In genomic region chr18:13039806-13040205, GRCh38 we compare ENCODE assay signal across 25 cellular contexts. TPM values are rescaled to one million over a fixed set of nuclear protein-coding genes. Genes with fewer than 3 reads are reported as not detected.
A peak's percentile ranks its signal among the peaks of the same experiment; 100 is the strongest.
DNase-seq lines count a peak whose midpoint lies in the region; ATAC-seq and TF ChIP-seq lines count a peak whose summit lies in the region.
"Had no signal": no experiment of that assay in that cellular context is flagged by ENCODE, and none has a peak within 500 bp of the region (broad histone marks: within the 10 kb centered on the region; RNA-seq: fewer than 3 reads in every experiment).

No MANE protein-coding gene starts in this region.

- no peaks in the 10 kb centered on the region for H3K27me3 ChIP-seq in CD8-positive, alpha-beta T cell (ENCODE audit: insufficient read depth, low read length)
- no peaks in the 10 kb centered on the region for H3K27me3 ChIP-seq in neuronal stem cell (ENCODE audit: control insufficient read depth in 3 of 3, insufficient read depth in 3 of 3, low read depth in 1 of 3, low read length in 3 of 3)

- CTCF ChIA-PET in CD8-positive, alpha-beta T cell (lab: Charles Lee): no interaction called here

- no peak overlapping the region for H3K9ac ChIP-seq in neuronal stem cell (ENCODE audit: low read depth, low read length, poor library complexity)

- H3K4me3 Mint-ChIP-seq in CD8-positive, alpha-beta T cell: no peak overlapping the region
- H3K4me3 Mint-ChIP-seq: B cell, GM23338, H9, HFFc6, IgD-negative memory B cell had no signal

- H2BK15ac ChIP-seq in neuronal stem cell (ENCODE audit: low read length): no peak overlapping the region

- no peak overlapping the region for H2AFZ ChIP-seq in neuronal stem cell (ENCODE audit: low read length)
- H2AFZ ChIP-seq: GM23338 had no signal

- no peaks in the 10 kb centered on the region for H3K4me1 ChIP-seq in CD8-positive, alpha-beta T cell (ENCODE audit: insufficient read depth, low read length)
- no peaks in the 10 kb centered on the region for H3K4me1 ChIP-seq in neuronal stem cell (ENCODE audit: control insufficient read depth in 2 of 2, insufficient read depth in 1 of 2, low read depth in 1 of 2, low read length in 2 of 2)

- no peak overlapping the region for H4K91ac ChIP-seq in neuronal stem cell (ENCODE audit: low read depth, low read length, poor library complexity)

- peak overlapping the region; percentile 63 for H3K27ac Mint-ChIP-seq in CD8-positive, alpha-beta T cell
- H3K27ac Mint-ChIP-seq: B cell, GM23338, HFFc6, IgD-negative memory B cell had no signal

- H2BK12ac ChIP-seq in neuronal stem cell (ENCODE audit: low read length): no peak overlapping the region

- peaks cover 75% of the 10 kb centered on the region for H3K36me3 Mint-ChIP-seq in CD8-positive, alpha-beta T cell

- H2BK5ac ChIP-seq in neuronal stem cell (ENCODE audit: low read length): no peak overlapping the region

- H4K8ac ChIP-seq in neuronal stem cell (ENCODE audit: low read depth, low read length): no peak overlapping the region

- WGBS in neuronal stem cell (ENCODE audit: extremely low coverage in 2 of 2, insufficient read length in 2 of 2, insufficient replicate concordance in 1 of 2), 2 donors: 100% methylated on average over 1 of the region's 1 CpG; no CpG with 5 or more reads in 1 of the 2 donors

- in situ Hi-C loops in KBM-7 (cut with MboI; ENCODE audit: low pct_unique_long_range_greater_than_20kb, low sequenced_read_pairs): no loop called here

- TF ChIP-seq CTCF in CD8-positive, alpha-beta T cell (IDR thresholded peaks at IDR 0.05): no peak

- no peak overlapping the region for H3K27ac ChIP-seq in CD8-positive, alpha-beta T cell (ENCODE audit: low read depth, low read length)
- H3K27ac ChIP-seq in neuronal stem cell (replicated peaks; ENCODE audit: low read length): no peak overlapping the region
- H3K27ac ChIP-seq: C4-2B, SK-N-MC had no signal

- POLR2A ChIA-PET in CD8-positive, alpha-beta T cell (lab: Charles Lee): no interaction called here

- H3K23ac ChIP-seq in neuronal stem cell (ENCODE audit: low read depth, low read length, poor library complexity): no peak overlapping the region

- no peak overlapping the region for H3K4ac ChIP-seq in neuronal stem cell (ENCODE audit: low read length)

- no peaks in the 10 kb centered on the region for H3K27me3 Mint-ChIP-seq in CD8-positive, alpha-beta T cell (ENCODE audit: low read depth)
- H3K27me3 Mint-ChIP-seq: B cell, IgD-negative memory B cell had no signal

- no peak for ATAC-seq in CD8-positive, alpha-beta T cell
- ATAC-seq: GM23338 had no signal

- no peak overlapping the region for H3K4me3 ChIP-seq in CD8-positive, alpha-beta T cell (ENCODE audit: low read depth, low read length)
- no peak overlapping the region for H3K4me3 ChIP-seq in neuronal stem cell (ENCODE audit: low read length in 2 of 2)
- H3K4me3 ChIP-seq: GM23338, SK-N-MC had no signal

- no peak for DNase-seq in CD8-positive, alpha-beta T cell
- peak; percentile 8 for DNase-seq in HCEC 1CT
- peak; percentile 41 for DNase-seq in fibroblast of gingiva (ENCODE audit: low read depth)
- DNase-seq in neuronal stem cell (ENCODE audit: low spot score): no peak
- DNase-seq in HuH-7 (ENCODE audit: low spot score): no peak
- no peak for DNase-seq in stimulated activated CD4-positive, alpha-beta T cell treated with anti-CD3 and anti-CD28 coated beads, Interleukin-4, amount 100 ng/mL, for 1 hour
- DNase-seq in KBM-7: no peak
- DNase-seq: Calu3, DMS79 treated with DMSO at 0.1 percent for 48 hours, H9, HFFc6, NCI-H1092 treated with DMSO at 0.1 percent for 48 hours, NCI-H1436, NCI-H187, NCI-H2081 treated with DMSO at 0.1 percent for 48 hours, NCI-H2171, NCI-H226, NCI-H524, NCI-H748 treated with DMSO at 0.1 percent for 48 hours, SIG-M5 had no signal

- intact Hi-C loops in CD8-positive, alpha-beta T cell (cut with DNase I, micrococcal nuclease): no loop called here

- peak overlapping the region; percentile 56 for H3K18ac ChIP-seq in neuronal stem cell (ENCODE audit: low read length)

- H2AK5ac ChIP-seq in neuronal stem cell (ENCODE audit: low read depth, low read length): no peak overlapping the region

- no peaks in the 10 kb centered on the region for H3K9me3 Mint-ChIP-seq in CD8-positive, alpha-beta T cell
- H3K9me3 Mint-ChIP-seq: GM23338, H9, HFFc6 had no signal

- no peaks in the 10 kb centered on the region for H3K9me3 ChIP-seq in CD8-positive, alpha-beta T cell (ENCODE audit: low read length)
- peaks cover 4 to 16% of the 10 kb centered on the region in 2 donors for H3K9me3 ChIP-seq in neuronal stem cell (replicated peaks in 1 of 2; ENCODE audit: control insufficient read depth in 2 of 2, insufficient read depth in 1 of 2, low read depth in 1 of 2, low read length in 2 of 2)

- H2BK120ac ChIP-seq in neuronal stem cell (ENCODE audit: low read depth, low read length): no peak overlapping the region

- peaks cover 16% of the 10 kb centered on the region for H3K4me1 Mint-ChIP-seq in CD8-positive, alpha-beta T cell (ENCODE audit: low read depth)
- H3K4me1 Mint-ChIP-seq: B cell, GM23338, H9, IgD-negative memory B cell had no signal

- peaks cover 18% of the 10 kb centered on the region for H3K36me3 ChIP-seq in CD8-positive, alpha-beta T cell (ENCODE audit: insufficient read depth, low read length)
- H3K36me3 ChIP-seq in neuronal stem cell (replicated peaks in 1 of 2; ENCODE audit: control insufficient read depth in 2 of 2, insufficient read depth in 2 of 2, low read length in 2 of 2): peaks cover 5 to 97% of the 10 kb centered on the region in 2 donors

- H3K14ac ChIP-seq in neuronal stem cell (ENCODE audit: low read length): no peak overlapping the region

- no peak overlapping the region for H3K4me2 ChIP-seq in neuronal stem cell (ENCODE audit: insufficient read depth, low read length, poor library complexity, severe bottlenecking)
- H3K4me2 ChIP-seq: GM23338 had no signal

- H3K79me1 ChIP-seq in neuronal stem cell (ENCODE audit: low read depth, low read length): no peaks in the 10 kb centered on the region

RNA-seq across cellular contexts. Expression of gene CEP192, which starts 48.6 kb away (rescaled TPM):
- 10 to 100 TPM; 22.8 to 24.3 TPM for total RNA-seq in CD8-positive, alpha-beta T cell
- 18.4 TPM for polyA plus RNA-seq in neuronal stem cell (2013, experiment 1 of 2)
- polyA plus RNA-seq in neuronal stem cell (2013, experiment 2 of 2): 17.8 TPM

Comparison
In these comparisons a context has a peak if more than half of its experiments do, and no peak if none do; other contexts are left out.
1. DNase-seq: peak in HCEC 1CT (single experiment) and fibroblast of gingiva (single experiment); none in CD8-positive, alpha-beta T cell (0 of 7), neuronal stem cell (single experiment), HuH-7 (single experiment), stimulated activated CD4-positive, alpha-beta T cell treated with anti-CD3 and anti-CD28 coated beads, Interleukin-4, amount 100 ng/mL, for 1 hour (single experiment) and KBM-7 (single experiment).